ENCODE assay signal across 24 cellular contexts in genomic region chr15:71261418-71261817, GRCh38.
A peak's percentile ranks its signal among the peaks of the same experiment; 100 is the strongest.
DNase-seq lines count a peak whose midpoint lies in the region; ATAC-seq, FAIRE-seq and TF ChIP-seq lines count a peak whose summit lies in the region.
"Had no signal": no experiment of that assay in that cellular context is flagged by ENCODE, and none has a peak within 500 bp of the region (broad histone marks: within the 10 kb centered on the region; RNA-seq: fewer than 3 reads in every experiment).

No MANE protein-coding gene starts in this region.

- no peak for FAIRE-seq in K562 (lab: Jason Lieb, UNC)
- FAIRE-seq in HepG2 (lab: Jason Lieb, UNC), result no peak
- FAIRE-seq: A204.1, GM12891, GM18507 had no signal

- peaks cover 10% of the 10 kb centered on the region for H3K4me1 Mint-ChIP-seq in nephron
- H3K4me1 Mint-ChIP-seq: CD14-positive monocyte; CD8-positive, alpha-beta memory T cell had no signal

- POLR2A ChIA-PET in A673 (lab: Charles Lee; ENCODE audit: low non-redundant PET), result no interaction called here
- POLR2A ChIA-PET in SK-N-SH (lab: Yijun Ruan, JAX), result no interaction called here
- POLR2A ChIA-PET in K562 (lab: Yijun Ruan, JAX), result no interaction called here
- POLR2A ChIA-PET in HepG2 (lab: Yijun Ruan, JAX), result no interaction called here

- no TSS peak for BruUV-seq in A673 (replicated peaks; lab: Mats Ljungman, UMichigan)
- no TSS peak for BruUV-seq in K562 (replicated peaks; lab: Mats Ljungman, UMichigan)
- BruUV-seq in HepG2 (replicated peaks; lab: Mats Ljungman, UMichigan), result no TSS peak

- H3F3A ChIP-seq in SK-N-SH (replicated peaks; ENCODE audit: insufficient read depth), result peaks cover 3% of the 10 kb centered on the region

- H2AFZ ChIP-seq in SK-N-SH (ENCODE audit: low read depth) (no peak overlapping the region), K562 (ENCODE audit: low read depth, low read length) (no peak overlapping the region), HepG2 (ENCODE audit: low read length) (no peak overlapping the region)

- H3K9me3 ChIP-seq in A673 (ENCODE audit: low read depth, low read length, poor library complexity, severe bottlenecking) (no peaks in the 10 kb centered on the region), SK-N-SH (no peaks in the 10 kb centered on the region), K562 (replicated peaks; ENCODE audit: control insufficient read depth, insufficient read depth, low read depth, low read length) (no peaks in the 10 kb centered on the region), HepG2 (ENCODE audit: low read length) (no peaks in the 10 kb centered on the region)
- H3K9me3 ChIP-seq: BE2C had no signal

- H3K9me2 ChIP-seq in SK-N-SH, result no peaks in the 10 kb centered on the region

- H3K4me3 Mint-ChIP-seq in nephron, result no peak overlapping the region
- H3K4me3 Mint-ChIP-seq: CD14-positive monocyte; CD4-positive, alpha-beta T cell had no signal

- CTCF ChIA-PET in A673 (lab: Charles Lee) (no interaction called here), SK-N-SH (lab: Yijun Ruan, JAX) (no interaction called here), K562 (lab: Yijun Ruan, JAX; ENCODE audit: low intra/inter-chr PET ratio) (no interaction called here), HepG2 (lab: Yijun Ruan, JAX; ENCODE audit: low intra/inter-chr PET ratio, low total read pairs) (no interaction called here)

- H3K9ac ChIP-seq in SK-N-SH (no peak overlapping the region), K562 (ENCODE audit: insufficient read depth in 1 of 2, low read depth in 2 of 2, low read length in 2 of 2) (no peak overlapping the region), HepG2 (ENCODE audit: insufficient read depth, low read depth, low read length) (no peak overlapping the region)
- H3K9ac ChIP-seq: BLaER1 treated with 17β-estradiol and CSF1 and Interleukin-3, amounts not matched to agents 10 nM and 100 nM had no signal

- H3K27me3 ChIP-seq in A673 (replicated peaks; ENCODE audit: insufficient read depth, low read depth, low read length, poor library complexity) (no peaks in the 10 kb centered on the region), SK-N-SH (ENCODE audit: insufficient read depth) (no peaks in the 10 kb centered on the region), K562 (ENCODE audit: control insufficient read depth in 2 of 2, insufficient read depth in 2 of 2, low read length in 2 of 2) (no peaks in the 10 kb centered on the region), HepG2 (ENCODE audit: control insufficient read depth in 1 of 2, insufficient read depth in 2 of 2, low read length in 2 of 2) (peaks cover 0 to 1% of the 10 kb centered on the region in 2 experiments; a peak in 1 of 5 replicates)
- H3K27me3 ChIP-seq: BE2C; BLaER1 treated with 17β-estradiol and CSF1 and Interleukin-3, amounts not matched to agents 10 nM and 100 nM had no signal

- ATAC-seq in K562, result no peak
- ATAC-seq in activated CD4-positive, CD25-positive, alpha-beta regulatory T cell treated with anti-CD3 and anti-CD28 coated beads, Interleukin-2, amount 50 U/mL, for 24 hours, result no peak
- no peak for ATAC-seq in HepG2

- TF ChIP-seq RAD21 in SK-N-SH (IDR thresholded peaks at IDR 0.05; ENCODE audit: low read length) (no peak), K562 (CRISPR knock-in tag; conservative IDR thresholded peaks at IDR 0.05 in 1 of 2, IDR thresholded peaks at IDR 0.05 in 1 of 2) (no peak), HepG2 (CRISPR knock-in tag; IDR thresholded peaks at IDR 0.05) (no peak)

- H3K27ac ChIP-seq in A673 (ENCODE audit: low read depth, low read length, poor library complexity, severe bottlenecking) (peak overlapping the region; percentile 79), SK-N-SH (ENCODE audit: low read depth in 2 of 2, low read length in 1 of 2) (peak overlapping the region; percentile 75 to 82; a peak in 3 of 4 replicates), K562 (ENCODE audit: extremely low read depth, low read depth, low read length) (no peak overlapping the region), substantia nigra (ENCODE audit: low read depth, low read length, poor library complexity, severe bottlenecking) (no peak overlapping the region), HepG2 (ENCODE audit: extremely low read length, insufficient read depth, low read length) (no peak overlapping the region)
- H3K27ac ChIP-seq: 22Rv1; BLaER1 treated with 17β-estradiol and CSF1 and Interleukin-3, amounts not matched to agents 10 nM and 100 nM had no signal

- 91% methylated on average over 2 of the region's 2 CpGs for WGBS in SK-N-SH (ENCODE audit: low lambda C conversion rate)
- 4% methylated on average over 2 of the region's 2 CpGs for WGBS in K562 (ENCODE audit: insufficient coverage, low coverage, missing lambda C conversion rate)
- 50% methylated on average over 2 of the region's 2 CpGs for WGBS in HepG2 (ENCODE audit: low lambda C conversion rate)

- no peaks in the 10 kb centered on the region for H4K20me1 ChIP-seq in SK-N-SH (ENCODE audit: insufficient read depth)
- H4K20me1 ChIP-seq in K562 (replicated peaks; ENCODE audit: control insufficient read depth, insufficient read depth, low read length), result no peaks in the 10 kb centered on the region
- H4K20me1 ChIP-seq in HepG2 (ENCODE audit: insufficient read depth, low read length), result no peaks in the 10 kb centered on the region
- H4K20me1 ChIP-seq: BLaER1 treated with 17β-estradiol and CSF1 and Interleukin-3, amounts not matched to agents 10 nM and 100 nM had no signal

- peaks cover 9% of the 10 kb centered on the region for H3K27me3 Mint-ChIP-seq in nephron (ENCODE audit: low read depth)

- no peak for TF ChIP-seq POLR2A in K562 (conservative IDR thresholded peaks at IDR 0.05)
- TF ChIP-seq POLR2A in HepG2 (IDR thresholded peaks at IDR 0.05; ENCODE audit: insufficient read depth in 1 of 2, low read depth in 2 of 2, low read length in 2 of 2), result no peak

- TF ChIP-seq CTCF in A673 (conservative IDR thresholded peaks at IDR 0.05; ENCODE audit: low read depth, low read length) (no peak), SK-N-SH (IDR thresholded peaks at IDR 0.05) (no peak), K562 (IDR thresholded peaks at IDR 0.05 in 2 of 3, conservative IDR thresholded peaks at IDR 0.05 in 1 of 3; ENCODE audit: insufficient read depth in 2 of 3, low read depth in 1 of 3, low read length in 3 of 3) (no peak), nephron (IDR thresholded peaks at IDR 0.05; ENCODE audit: unreplicated experiment in 3 of 3) (no peak), HepG2 (CRISPR knock-in tag; IDR thresholded peaks at IDR 0.05) (no peak)

- H3K36me3 ChIP-seq in A673 (ENCODE audit: insufficient read depth, low read length, poor library complexity, severe bottlenecking) (no peaks in the 10 kb centered on the region), SK-N-SH (replicated peaks in 1 of 2; ENCODE audit: control insufficient read depth in 1 of 2, insufficient read depth in 2 of 2, low read length in 1 of 2) (peaks cover 0 to 38% of the 10 kb centered on the region in 2 experiments), K562 (ENCODE audit: control insufficient read depth, insufficient read depth, low read length) (no peaks in the 10 kb centered on the region), HepG2 (replicated peaks in 1 of 2; ENCODE audit: control insufficient read depth in 1 of 2, insufficient read depth in 2 of 2, low read length in 2 of 2) (no peaks in the 10 kb centered on the region)
- H3K36me3 ChIP-seq: BE2C; BLaER1 treated with 17β-estradiol and CSF1 and Interleukin-3, amounts not matched to agents 10 nM and 100 nM had no signal

- intact Hi-C loops in A673 (cut with micrococcal nuclease; ENCODE audit: unreplicated experiment) (no loop called here), K562 (cut with micrococcal nuclease) (no loop called here), HepG2 (cut with micrococcal nuclease; ENCODE audit: unreplicated experiment) (no loop called here)

- H3K27ac Mint-ChIP-seq in nephron, result peak overlapping the region; percentile 34 to 83 (median 66)
- H3K27ac Mint-ChIP-seq: CD14-positive monocyte; CD4-positive, alpha-beta T cell; CD8-positive, alpha-beta memory T cell had no signal

- H3K36me3 Mint-ChIP-seq in nephron (ENCODE audit: low read depth), result peaks cover 4% of the 10 kb centered on the region
- H3K36me3 Mint-ChIP-seq: CD14-positive monocyte; CD8-positive, alpha-beta memory T cell had no signal

- peaks cover 15% of the 10 kb centered on the region for H3K9me3 Mint-ChIP-seq in nephron

- H3K4me1 ChIP-seq in A673 (ENCODE audit: insufficient read depth, low read length, poor library complexity, severe bottlenecking) (peaks cover 17% of the 10 kb centered on the region), SK-N-SH (ENCODE audit: control insufficient read depth in 1 of 2, insufficient read depth in 2 of 2, low read depth in 1 of 2, low read length in 1 of 2) (peaks cover 11 to 26% of the 10 kb centered on the region in 2 experiments; a peak in 3 of 4 replicates), K562 (replicated peaks in 1 of 2; ENCODE audit: control insufficient read depth in 2 of 2, insufficient read depth in 2 of 2, low read length in 2 of 2) (no peaks in the 10 kb centered on the region), HepG2 (ENCODE audit: insufficient read depth, low read length) (no peaks in the 10 kb centered on the region)
- H3K4me1 ChIP-seq: BE2C; BLaER1 treated with 17β-estradiol and CSF1 and Interleukin-3, amounts not matched to agents 10 nM and 100 nM had no signal

- DNase-seq in A673 (ENCODE audit: low spot score) (peak; percentile 36), SK-N-SH (no peak), K562 (ENCODE audit: extremely low read depth in 1 of 4, low spot score in 3 of 4) (no peak), substantia nigra (lab: John Stamatoyannopoulos, UW) (no peak), germinal center (ENCODE audit: low spot score) (no peak), HepG2 (ENCODE audit: low spot score) (no peak)
- DNase-seq: ACHN; AML-193; BE2C; CD4-positive, alpha-beta T cell; CD8-positive, alpha-beta memory T cell; DMS53; DMS79 treated with DMSO at 0.1 percent for 48 hours; GF-D8; GOT3; H7 had no signal

- no peaks in the 10 kb centered on the region for H3K9me1 ChIP-seq in K562 (ENCODE audit: control insufficient read depth, insufficient read depth, low read length)

- H3K4me3 ChIP-seq in A673 (ENCODE audit: low read depth, low read length, poor library complexity, severe bottlenecking) (no peak overlapping the region), SK-N-SH (ENCODE audit: low read depth in 2 of 2, low read length in 1 of 2) (no peak overlapping the region), K562 (no peak overlapping the region), HepG2 (replicated peaks in 1 of 3; ENCODE audit: insufficient read depth in 1 of 3, low read depth in 2 of 3, low read length in 3 of 3) (no peak overlapping the region)
- H3K4me3 ChIP-seq: BLaER1 treated with 17β-estradiol and CSF1 and Interleukin-3, amounts not matched to agents 10 nM and 100 nM had no signal

- H3K79me2 ChIP-seq in SK-N-SH (ENCODE audit: insufficient read depth) (no peaks in the 10 kb centered on the region), K562 (ENCODE audit: control insufficient read depth, insufficient read depth, low read length) (no peaks in the 10 kb centered on the region), HepG2 (ENCODE audit: insufficient read depth, low read length) (no peaks in the 10 kb centered on the region)

- TF ChIP-seq EP300 in SK-N-SH (IDR thresholded peaks at IDR 0.05; ENCODE audit: borderline replicate concordance in 1 of 2, low read depth in 1 of 2, low read length in 1 of 2) (no peak), K562 (IDR thresholded peaks at IDR 0.05; ENCODE audit: low read length) (no peak), HepG2 (IDR thresholded peaks at IDR 0.05; ENCODE audit: low read depth in 2 of 2, low read length in 2 of 2) (no peak), HepG2 (CRISPR knock-in tag; IDR thresholded peaks at IDR 0.05; ENCODE audit: borderline replicate concordance) (no peak)

- H3K4me2 ChIP-seq in SK-N-SH (no peak overlapping the region; the same call in 1 of the 2 replicates), K562 (ENCODE audit: insufficient read depth, low read length) (no peak overlapping the region), HepG2 (ENCODE audit: low read depth, low read length) (no peak overlapping the region)
- H3K4me2 ChIP-seq: BLaER1 treated with 17β-estradiol and CSF1 and Interleukin-3, amounts not matched to agents 10 nM and 100 nM had no signal

- in situ Hi-C loops in K562 (cut with MboI) (no loop called here), HepG2 (cut with HindIII; ENCODE audit: extremely low pct_ligation_motif_present, low pct_unique_long_range_greater_than_20kb) (no loop called here)

Comparison
In these comparisons a context has a peak if more than half of its experiments do, and no peak if none do; other contexts are left out.
1. H3K27ac ChIP-seq: peak in A673 (single experiment) and SK-N-SH (2 of 2); none in K562 (single experiment), substantia nigra (single experiment) and HepG2 (single experiment).